ENCODE assay signal across 1 cellular context in the genomic region with DNA sequence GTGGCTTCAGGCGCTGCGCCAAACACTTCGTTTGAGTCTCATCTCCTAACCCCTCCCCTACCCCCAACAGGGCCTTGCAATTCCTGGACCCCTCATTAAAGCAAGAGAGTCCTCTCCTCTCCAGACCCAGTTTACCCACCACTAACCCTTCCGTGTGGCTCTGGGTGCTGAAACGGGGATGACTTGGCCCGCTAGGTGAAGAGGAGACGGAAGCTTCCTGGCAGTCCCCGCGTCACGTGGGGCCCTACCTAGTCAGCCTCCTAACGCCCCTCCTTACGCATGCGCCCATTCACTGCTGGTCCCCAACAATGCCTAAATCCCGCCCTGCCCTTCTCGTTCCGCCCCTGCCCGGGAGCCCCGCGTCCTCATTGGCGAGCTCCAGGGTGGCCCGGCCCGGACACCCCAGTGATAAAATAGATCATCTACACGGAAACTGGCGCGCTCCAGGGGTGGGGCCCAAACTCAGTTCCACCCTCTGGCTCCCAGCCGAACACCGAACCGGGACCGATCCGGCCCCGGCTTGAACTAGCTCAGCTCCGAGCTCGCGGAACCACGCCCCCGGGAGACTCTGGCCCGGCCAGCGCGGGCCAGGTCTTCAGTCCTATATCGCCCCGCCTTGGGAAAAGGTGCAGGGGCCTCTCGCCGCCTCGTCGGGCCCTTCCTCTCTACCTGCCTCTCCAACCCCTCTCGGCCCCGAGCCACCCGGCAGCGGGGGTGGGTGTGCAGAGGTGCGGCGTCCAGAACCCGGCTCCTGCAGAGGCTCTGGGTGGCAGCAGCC.
A peak's percentile ranks its signal among the peaks of the same experiment; 100 is the strongest.
TF ChIP-seq lines count a peak whose summit lies in the region.

A gene with protein sequence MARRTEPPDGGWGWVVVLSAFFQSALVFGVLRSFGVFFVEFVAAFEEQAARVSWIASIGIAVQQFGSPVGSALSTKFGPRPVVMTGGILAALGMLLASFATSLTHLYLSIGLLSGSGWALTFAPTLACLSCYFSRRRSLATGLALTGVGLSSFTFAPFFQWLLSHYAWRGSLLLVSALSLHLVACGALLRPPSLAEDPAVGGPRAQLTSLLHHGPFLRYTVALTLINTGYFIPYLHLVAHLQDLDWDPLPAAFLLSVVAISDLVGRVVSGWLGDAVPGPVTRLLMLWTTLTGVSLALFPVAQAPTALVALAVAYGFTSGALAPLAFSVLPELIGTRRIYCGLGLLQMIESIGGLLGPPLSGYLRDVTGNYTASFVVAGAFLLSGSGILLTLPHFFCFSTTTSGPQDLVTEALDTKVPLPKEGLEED (plus strand): TSS at position 425 of the 778 bp plus-strand sequence. CDS start 368 bp downstream, outside the sequence.

TF ChIP-seq in SK-N-SH, 30 proteins besides CTCF, POLR2A, EP300 and RAD21 (continued from another document):
- TF ChIP-seq, protein P1, sequence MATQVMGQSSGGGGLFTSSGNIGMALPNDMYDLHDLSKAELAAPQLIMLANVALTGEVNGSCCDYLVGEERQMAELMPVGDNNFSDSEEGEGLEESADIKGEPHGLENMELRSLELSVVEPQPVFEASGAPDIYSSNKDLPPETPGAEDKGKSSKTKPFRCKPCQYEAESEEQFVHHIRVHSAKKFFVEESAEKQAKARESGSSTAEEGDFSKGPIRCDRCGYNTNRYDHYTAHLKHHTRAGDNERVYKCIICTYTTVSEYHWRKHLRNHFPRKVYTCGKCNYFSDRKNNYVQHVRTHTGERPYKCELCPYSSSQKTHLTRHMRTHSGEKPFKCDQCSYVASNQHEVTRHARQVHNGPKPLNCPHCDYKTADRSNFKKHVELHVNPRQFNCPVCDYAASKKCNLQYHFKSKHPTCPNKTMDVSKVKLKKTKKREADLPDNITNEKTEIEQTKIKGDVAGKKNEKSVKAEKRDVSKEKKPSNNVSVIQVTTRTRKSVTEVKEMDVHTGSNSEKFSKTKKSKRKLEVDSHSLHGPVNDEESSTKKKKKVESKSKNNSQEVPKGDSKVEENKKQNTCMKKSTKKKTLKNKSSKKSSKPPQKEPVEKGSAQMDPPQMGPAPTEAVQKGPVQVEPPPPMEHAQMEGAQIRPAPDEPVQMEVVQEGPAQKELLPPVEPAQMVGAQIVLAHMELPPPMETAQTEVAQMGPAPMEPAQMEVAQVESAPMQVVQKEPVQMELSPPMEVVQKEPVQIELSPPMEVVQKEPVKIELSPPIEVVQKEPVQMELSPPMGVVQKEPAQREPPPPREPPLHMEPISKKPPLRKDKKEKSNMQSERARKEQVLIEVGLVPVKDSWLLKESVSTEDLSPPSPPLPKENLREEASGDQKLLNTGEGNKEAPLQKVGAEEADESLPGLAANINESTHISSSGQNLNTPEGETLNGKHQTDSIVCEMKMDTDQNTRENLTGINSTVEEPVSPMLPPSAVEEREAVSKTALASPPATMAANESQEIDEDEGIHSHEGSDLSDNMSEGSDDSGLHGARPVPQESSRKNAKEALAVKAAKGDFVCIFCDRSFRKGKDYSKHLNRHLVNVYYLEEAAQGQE (IDR thresholded peaks at IDR 0.05; ENCODE audit: low read depth, low read length): no peak
- TF ChIP-seq, protein P2, sequence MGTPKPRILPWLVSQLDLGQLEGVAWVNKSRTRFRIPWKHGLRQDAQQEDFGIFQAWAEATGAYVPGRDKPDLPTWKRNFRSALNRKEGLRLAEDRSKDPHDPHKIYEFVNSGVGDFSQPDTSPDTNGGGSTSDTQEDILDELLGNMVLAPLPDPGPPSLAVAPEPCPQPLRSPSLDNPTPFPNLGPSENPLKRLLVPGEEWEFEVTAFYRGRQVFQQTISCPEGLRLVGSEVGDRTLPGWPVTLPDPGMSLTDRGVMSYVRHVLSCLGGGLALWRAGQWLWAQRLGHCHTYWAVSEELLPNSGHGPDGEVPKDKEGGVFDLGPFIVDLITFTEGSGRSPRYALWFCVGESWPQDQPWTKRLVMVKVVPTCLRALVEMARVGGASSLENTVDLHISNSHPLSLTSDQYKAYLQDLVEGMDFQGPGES (IDR thresholded peaks at IDR 0.05; ENCODE audit: low read depth, low read length): no peak
- 0 out of 2 replicates have a peak, but pooled peaks have one; percentile 4 for TF ChIP-seq RCOR1 (IDR thresholded peaks at IDR 0.05; ENCODE audit: low read length)
- TF ChIP-seq TAF1 (IDR thresholded peaks at IDR 0.05; ENCODE audit: borderline replicate concordance, low read depth, low read length): peak; percentile 49; the same call in 1 of the 2 replicates
- TF ChIP-seq FOSL2 (IDR thresholded peaks at IDR 0.05; ENCODE audit: borderline replicate concordance, low read depth): no peak
- TF ChIP-seq, protein P3, sequence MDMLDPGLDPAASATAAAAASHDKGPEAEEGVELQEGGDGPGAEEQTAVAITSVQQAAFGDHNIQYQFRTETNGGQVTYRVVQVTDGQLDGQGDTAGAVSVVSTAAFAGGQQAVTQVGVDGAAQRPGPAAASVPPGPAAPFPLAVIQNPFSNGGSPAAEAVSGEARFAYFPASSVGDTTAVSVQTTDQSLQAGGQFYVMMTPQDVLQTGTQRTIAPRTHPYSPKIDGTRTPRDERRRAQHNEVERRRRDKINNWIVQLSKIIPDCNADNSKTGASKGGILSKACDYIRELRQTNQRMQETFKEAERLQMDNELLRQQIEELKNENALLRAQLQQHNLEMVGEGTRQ (IDR thresholded peaks at IDR 0.05; ENCODE audit: borderline replicate concordance, low read depth, low read length): peak; percentile 92
- TF ChIP-seq NRF1 (IDR thresholded peaks at IDR 0.05; ENCODE audit: low read depth, low read length): peak; percentile 85
- peak; percentile 51 for TF ChIP-seq ELF1 (IDR thresholded peaks at IDR 0.05)
- TF ChIP-seq TCF12 (IDR thresholded peaks at IDR 0.05): no peak
- TF ChIP-seq GABPA (IDR thresholded peaks at IDR 0.05; ENCODE audit: low read depth): no peak
